Comparison of ENCODE assay signal across 28 cellular contexts in genomic region chr2:206838690-206839089, GRCh38.
"Had no signal": no experiment of that assay in that cellular context is flagged by ENCODE, and none has a peak within 500 bp of the region (broad histone marks: within the 10 kb centered on the region; RNA-seq: fewer than 3 reads in every experiment).

No MANE protein-coding gene starts in this region.

- H3K4me1 ChIP-seq: colonic mucosa, esophagus squamous epithelium, foreskin keratinocyte, heart right ventricle had no signal

- H3K36me3 ChIP-seq: colonic mucosa, esophagus muscularis mucosa, esophagus squamous epithelium, gastrocnemius medialis, gastroesophageal sphincter, heart left ventricle, heart right ventricle had no signal

- ATAC-seq: effector memory CD8-positive, alpha-beta T cell; esophagus mucosa; foreskin keratinocyte; gastrocnemius medialis; gastroesophageal sphincter; heart left ventricle; heart right ventricle had no signal

- DNase-seq: colonic mucosa; cortex of kidney; dermis blood vessel endothelial cell; dorsolateral prefrontal cortex; effector CD4-positive, alpha-beta T cell; effector CD8-positive, alpha-beta T cell; effector memory CD4-positive, alpha-beta T cell; effector memory CD8-positive, alpha-beta T cell; endodermal cell; erythroblast; esophagus squamous epithelium; foreskin fibroblast; foreskin keratinocyte; foreskin melanocyte; gastrocnemius medialis; glutamatergic neuron; head of caudate nucleus; heart left ventricle; heart right ventricle had no signal

- H3K9me3 ChIP-seq: colonic mucosa, gastrocnemius medialis had no signal

- H3K4me3 ChIP-seq: colonic mucosa, coronary artery, dorsolateral prefrontal cortex, esophagus muscularis mucosa, esophagus squamous epithelium, gastrocnemius medialis, gastroesophageal sphincter, heart left ventricle, heart right ventricle had no signal

- H3K27me3 ChIP-seq: colonic mucosa, dorsolateral prefrontal cortex, esophagus muscularis mucosa, esophagus squamous epithelium, foreskin keratinocyte, gastrocnemius medialis, gastroesophageal sphincter, heart left ventricle, heart right ventricle had no signal

- H3K27ac ChIP-seq: colonic mucosa, coronary artery, dorsolateral prefrontal cortex, epithelial cell of prostate, esophagus muscularis mucosa, esophagus squamous epithelium, foreskin keratinocyte, gastrocnemius medialis, heart left ventricle, heart right ventricle had no signal

- FAIRE-seq: colon, endometrium, endothelial cell of umbilical vein, frontal cortex had no signal
